Comparison of ENCODE assay signal across 26 cellular contexts in the genomic region with DNA sequence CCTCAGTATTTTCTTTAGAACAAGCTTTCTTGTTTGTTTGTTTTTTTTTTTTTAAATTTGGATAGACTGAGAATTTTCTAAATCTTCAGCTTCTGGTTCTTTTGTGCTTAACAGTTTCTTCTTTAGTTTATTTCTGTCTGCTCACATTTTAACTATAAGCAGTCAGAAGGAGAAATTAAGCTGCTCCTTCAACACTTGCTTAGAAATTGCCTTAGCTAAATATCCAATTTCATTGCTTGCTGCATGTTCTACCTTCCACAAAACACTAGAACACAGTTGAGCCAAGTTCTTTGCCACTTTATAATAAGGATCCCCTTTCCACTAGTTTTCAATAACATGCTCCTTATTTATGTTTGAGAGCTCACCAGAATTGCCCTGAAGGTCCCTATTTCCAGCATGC.
"Had no signal": no experiment of that assay in that cellular context is flagged by ENCODE, and none has a peak within 500 bp of the region (broad histone marks: within the 10 kb centered on the region; RNA-seq: fewer than 3 reads in every experiment).

No MANE protein-coding gene starts in this region.

- H3K9me3 ChIP-seq: colonic mucosa, esophagus muscularis mucosa, esophagus squamous epithelium, gastrocnemius medialis, gastroesophageal sphincter had no signal

- H3K4me3 ChIP-seq: colonic mucosa, coronary artery, dorsolateral prefrontal cortex, esophagus muscularis mucosa, esophagus squamous epithelium, gastrocnemius medialis, gastroesophageal sphincter, heart left ventricle, heart right ventricle had no signal

- ATAC-seq: effector memory CD8-positive, alpha-beta T cell; esophagus mucosa; foreskin keratinocyte; gastrocnemius medialis; gastroesophageal sphincter; heart left ventricle; heart right ventricle had no signal

- FAIRE-seq: colon, endometrium, frontal cortex had no signal

- H3K36me3 ChIP-seq: colonic mucosa had no signal

- DNase-seq: colonic mucosa; cortex of kidney; dermis blood vessel endothelial cell; dorsolateral prefrontal cortex; effector CD4-positive, alpha-beta T cell; effector memory CD4-positive, alpha-beta T cell; effector memory CD8-positive, alpha-beta T cell; endodermal cell; erythroblast; esophagus squamous epithelium; foreskin fibroblast; foreskin keratinocyte; foreskin melanocyte; gastrocnemius medialis; glutamatergic neuron; head of caudate nucleus; heart left ventricle; heart right ventricle had no signal

- H3K27me3 ChIP-seq: colonic mucosa, dorsolateral prefrontal cortex, esophagus muscularis mucosa, esophagus squamous epithelium, foreskin keratinocyte, gastrocnemius medialis, gastroesophageal sphincter, heart left ventricle, heart right ventricle had no signal

- H3K4me1 ChIP-seq: colonic mucosa, esophagus squamous epithelium, foreskin keratinocyte, gastrocnemius medialis, heart right ventricle had no signal

- H3K27ac ChIP-seq: colonic mucosa, coronary artery, dorsolateral prefrontal cortex, epithelial cell of prostate, esophagus muscularis mucosa, esophagus squamous epithelium, foreskin keratinocyte, gastrocnemius medialis, gastroesophageal sphincter, heart left ventricle, heart right ventricle had no signal
